Comparison of ENCODE assay signal across 9 cellular contexts in genomic region chr1:12511516-12512468, GRCh38.
DNase-seq lines count a peak whose midpoint lies in the region; ATAC-seq and TF ChIP-seq lines count a peak whose summit lies in the region.
"Had no signal": no experiment of that assay in that cellular context is flagged by ENCODE, and none has a peak within 500 bp of the region (broad histone marks: within the 10 kb centered on the region; RNA-seq: fewer than 3 reads in every experiment).

No MANE protein-coding gene starts in this region.

- no peaks in the 10 kb centered on the region for H3K27me3 Mint-ChIP-seq in activated naive CD4-positive, alpha-beta T cell treated with anti-CD3 and anti-CD28 coated beads, Interleukin-2, amount 50 U/mL, for 24 hours
- H3K27me3 Mint-ChIP-seq in mesothelial cell of epicardium (ENCODE audit: low read depth), result no peaks in the 10 kb centered on the region

- TF ChIP-seq POLR2A in upper lobe of left lung (IDR thresholded peaks at IDR 0.05), result peak in 1 of 4 donors; percentile 43

- H3K9me3 Mint-ChIP-seq in activated naive CD4-positive, alpha-beta T cell treated with anti-CD3 and anti-CD28 coated beads, Interleukin-2, amount 50 U/mL, for 24 hours, result peaks cover 4% of the 10 kb centered on the region
- H3K9me3 Mint-ChIP-seq in mesothelial cell of epicardium, result peaks cover 3% of the 10 kb centered on the region

- 85 to 91% methylated on average over 13 of the region's 13 CpGs for WGBS in upper lobe of left lung, 2 donors

- H3K4me3 Mint-ChIP-seq in activated naive CD4-positive, alpha-beta T cell treated with anti-CD3 and anti-CD28 coated beads, Interleukin-2, amount 50 U/mL, for 24 hours, result peak overlapping the region; percentile 44
- no peak overlapping the region for H3K4me3 Mint-ChIP-seq in mesothelial cell of epicardium

- H3K27ac Mint-ChIP-seq in activated naive CD4-positive, alpha-beta T cell treated with anti-CD3 and anti-CD28 coated beads, Interleukin-2, amount 50 U/mL, for 24 hours, result peak overlapping the region; percentile 92
- H3K27ac Mint-ChIP-seq in mesothelial cell of epicardium, result peak overlapping the region; percentile 83

- H3K27me3 ChIP-seq in upper lobe of left lung, result no peaks in the 10 kb centered on the region

- peaks cover 0 to 25% (median 12%) of the 10 kb centered on the region in 4 donors for H3K36me3 ChIP-seq in upper lobe of left lung

- H3K9me3 ChIP-seq in upper lobe of left lung, result no peaks in the 10 kb centered on the region

- H3K27ac ChIP-seq in caudate nucleus (ENCODE audit: low read depth, low read length) (peak overlapping the region; percentile 82), upper lobe of left lung (peak overlapping the region in 3 of 4 donors; percentile 60 to 71 (median 69))

- no peak for TF ChIP-seq EP300 in upper lobe of left lung (IDR thresholded peaks at IDR 0.05)

- TF ChIP-seq CTCF in mesothelial cell of epicardium (IDR thresholded peaks at IDR 0.05; ENCODE audit: unreplicated experiment) (no peak), upper lobe of left lung (IDR thresholded peaks at IDR 0.05) (no peak)

- ATAC-seq in upper lobe of left lung (ENCODE audit: low FRiP score in 2 of 2) (peak in 1 of 2 donors; percentile 51), HG03432 (IDR thresholded peaks at IDR 0.05; ENCODE audit: unreplicated experiment) (no peak), GM19397 (IDR thresholded peaks at IDR 0.05; ENCODE audit: unreplicated experiment) (no peak)

- H3K4me3 ChIP-seq in upper lobe of left lung, result no peak overlapping the region

- H3K4me1 ChIP-seq in upper lobe of left lung, result peaks cover 23 to 39% (median 33%) of the 10 kb centered on the region in 4 donors

- H3K36me3 Mint-ChIP-seq in activated naive CD4-positive, alpha-beta T cell treated with anti-CD3 and anti-CD28 coated beads, Interleukin-2, amount 50 U/mL, for 24 hours, result peaks cover 10% of the 10 kb centered on the region
- H3K36me3 Mint-ChIP-seq in mesothelial cell of epicardium, result peaks cover 29% of the 10 kb centered on the region

- DNase-seq in activated naive CD4-positive, alpha-beta T cell treated with anti-CD3 and anti-CD28 coated beads, Interleukin-2, amount 50 U/mL, for 16 hours, result no peak
- DNase-seq in caudate nucleus (lab: John Stamatoyannopoulos, UW) (no peak), mesothelial cell of epicardium (ENCODE audit: low spot score in 2 of 2, unreplicated experiment in 2 of 2) (no peak), upper lobe of left lung (no peak), GM19238 (ENCODE audit: insufficient read length, low spot score) (no peak)
- DNase-seq: activated gamma-delta T cell treated with Interleukin-2 at 50 U/mL for 16 hours had no signal

- peaks cover 69% of the 10 kb centered on the region for H3K4me1 Mint-ChIP-seq in activated naive CD4-positive, alpha-beta T cell treated with anti-CD3 and anti-CD28 coated beads, Interleukin-2, amount 50 U/mL, for 24 hours
- H3K4me1 Mint-ChIP-seq in mesothelial cell of epicardium, result peaks cover 45% of the 10 kb centered on the region
